In the genomic region with DNA sequence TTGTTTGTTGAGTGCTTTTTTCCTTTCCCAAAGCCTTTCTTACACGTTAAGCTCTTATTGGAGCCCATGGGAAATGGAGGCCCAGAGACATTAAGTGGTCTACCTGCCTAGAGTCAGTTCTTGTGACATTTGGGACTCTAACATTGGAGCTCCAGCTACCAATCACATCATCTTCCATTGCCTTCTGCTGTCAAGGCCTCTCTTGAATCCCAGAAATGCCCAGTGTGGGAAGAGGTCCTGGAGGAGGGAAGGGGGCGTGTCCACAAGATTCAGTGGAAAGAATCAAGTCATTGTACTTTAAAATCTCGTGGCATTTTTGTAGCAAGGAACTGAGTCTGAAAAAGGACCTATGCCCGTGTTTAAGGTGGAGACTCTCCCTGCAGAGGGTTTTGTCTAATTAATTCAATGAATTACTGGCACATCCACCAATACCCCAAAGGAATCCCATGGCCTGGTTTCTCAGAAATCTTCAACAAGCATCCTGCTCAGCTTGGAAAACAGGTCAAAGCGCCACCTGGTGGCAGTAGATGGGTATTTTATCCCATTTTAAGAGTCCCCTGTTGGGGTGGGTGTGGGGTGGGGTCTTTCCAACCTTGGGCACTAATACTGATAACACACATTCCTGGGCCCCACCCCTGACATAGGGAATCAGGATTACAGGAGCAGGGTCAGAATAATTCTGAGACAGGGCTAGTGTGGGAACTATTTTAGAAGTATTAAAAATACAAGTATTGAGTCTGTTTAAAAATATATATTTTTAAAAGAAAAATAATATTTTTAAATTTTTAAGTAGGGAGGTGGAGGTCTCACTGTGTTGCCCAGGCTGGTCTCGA, we compare ENCODE assay signal across 9 cellular contexts. TPM values are rescaled to one million over a fixed set of nuclear protein-coding genes. Genes with fewer than 3 reads are reported as not detected.
DNase-seq lines count a peak whose midpoint lies in the region; ATAC-seq and TF ChIP-seq lines count a peak whose summit lies in the region.
"Had no signal": no experiment of that assay in that cellular context is flagged by ENCODE, and none has a peak within 500 bp of the region (broad histone marks: within the 10 kb centered on the region; RNA-seq: fewer than 3 reads in every experiment).

No MANE protein-coding gene starts in this region.

- DNase-seq in Caki2 (ENCODE audit: low read depth) (peak; percentile 21), HT-29 (ENCODE audit: low spot score) (peak; percentile 86), SK-N-SH (peak; percentile 84), heart right ventricle (peak in 1 of 2 donors; percentile 43), retinal pigment epithelial cell (ENCODE audit: low read depth) (no peak)
- peak; percentile 37 for DNase-seq in activated naive CD8-positive, alpha-beta T cell treated with anti-CD3 and anti-CD28 coated beads for 36 hours

- POLR2A ChIA-PET in SK-N-SH (lab: Yijun Ruan, JAX) = interaction anchor here (1.0 kb wide), 1 partner anchor 55 kb away, joined by 4 read pairs; no protein-coding TSS in a partner anchor

- H3K27ac Mint-ChIP-seq in activated naive CD8-positive, alpha-beta T cell treated with anti-CD3 and anti-CD28 coated beads for 36 hours = no peak overlapping the region
- H3K27ac Mint-ChIP-seq: activated naive CD4-positive, alpha-beta T cell treated with anti-CD3 and anti-CD28 coated beads, Interleukin-2, amount 50 U/mL, for 24 hours had no signal

- H3K4me2 ChIP-seq in SK-N-SH = no peak overlapping the region

- in situ Hi-C loops in Caki2 (cut with HindIII; ENCODE audit: low pct_unique_long_range_greater_than_20kb, low sequenced_read_pairs) = no loop called here

- H3K27me3 Mint-ChIP-seq in activated naive CD8-positive, alpha-beta T cell treated with anti-CD3 and anti-CD28 coated beads for 36 hours = no peaks in the 10 kb centered on the region
- H3K27me3 Mint-ChIP-seq: activated naive CD4-positive, alpha-beta T cell treated with anti-CD3 and anti-CD28 coated beads, Interleukin-2, amount 50 U/mL, for 24 hours had no signal

- intact Hi-C loops in heart right ventricle (cut with DNase I) = loop anchor here in 9 of 10 donors (1.0 to 10.0 kb wide), 8 partner anchors 54 to 354 kb away; no protein-coding TSS in a partner anchor

- H3K4me1 ChIP-seq in SK-N-SH (ENCODE audit: control insufficient read depth in 1 of 2, insufficient read depth in 2 of 2, low read depth in 1 of 2, low read length in 1 of 2) (no peaks in the 10 kb centered on the region; a peak in 1 of 4 replicates), heart right ventricle (peaks cover 0 to 7% (median 0%) of the 10 kb centered on the region in 9 donors)

- H3K4me3 ChIP-seq in SK-N-SH (ENCODE audit: low read depth in 2 of 2, low read length in 1 of 2) = no peak overlapping the region
- H3K4me3 ChIP-seq in heart right ventricle = no peak overlapping the region
- H3K4me3 ChIP-seq in retinal pigment epithelial cell (ENCODE audit: low read length) = no peak overlapping the region

- TF ChIP-seq CTCF in SK-N-SH (IDR thresholded peaks at IDR 0.05) = peak; percentile 66
- peak; percentile 60 to 91 (median 77) for TF ChIP-seq CTCF in heart right ventricle (IDR thresholded peaks at IDR 0.05)
- peak; percentile 62 for TF ChIP-seq CTCF in retinal pigment epithelial cell (conservative IDR thresholded peaks at IDR 0.05; ENCODE audit: low read depth, low read length)

- ATAC-seq in heart right ventricle = peak; percentile 33 to 73 (median 64)
- no peak for ATAC-seq in HG03342 (IDR thresholded peaks at IDR 0.05; ENCODE audit: unreplicated experiment)
- ATAC-seq in HG03439 (IDR thresholded peaks at IDR 0.05; ENCODE audit: unreplicated experiment) = no peak

- H2AFZ ChIP-seq in SK-N-SH (ENCODE audit: low read depth) = no peak overlapping the region

- no peak overlapping the region for H3K4me3 Mint-ChIP-seq in activated naive CD8-positive, alpha-beta T cell treated with anti-CD3 and anti-CD28 coated beads for 36 hours
- H3K4me3 Mint-ChIP-seq: activated naive CD4-positive, alpha-beta T cell treated with anti-CD3 and anti-CD28 coated beads, Interleukin-2, amount 50 U/mL, for 24 hours had no signal

- H3K9me3 Mint-ChIP-seq in activated naive CD8-positive, alpha-beta T cell treated with anti-CD3 and anti-CD28 coated beads for 36 hours = no peaks in the 10 kb centered on the region
- H3K9me3 Mint-ChIP-seq: activated naive CD4-positive, alpha-beta T cell treated with anti-CD3 and anti-CD28 coated beads, Interleukin-2, amount 50 U/mL, for 24 hours had no signal

- H3K27me3 ChIP-seq in SK-N-SH (ENCODE audit: insufficient read depth) = no peaks in the 10 kb centered on the region
- no peaks in the 10 kb centered on the region for H3K27me3 ChIP-seq in heart right ventricle

- H4K20me1 ChIP-seq in SK-N-SH (ENCODE audit: insufficient read depth) = no peaks in the 10 kb centered on the region

- CTCF ChIA-PET in SK-N-SH (lab: Yijun Ruan, JAX) = interaction anchor here (0.6 to 16.0 kb wide), 32 partner anchors 8 to 1256 kb away, joined by 3 to 231 read pairs (median 6); a partner anchor contains a TSS

- peaks cover 13% of the 10 kb centered on the region for H3K36me3 Mint-ChIP-seq in activated naive CD8-positive, alpha-beta T cell treated with anti-CD3 and anti-CD28 coated beads for 36 hours
- H3K36me3 Mint-ChIP-seq: activated naive CD4-positive, alpha-beta T cell treated with anti-CD3 and anti-CD28 coated beads, Interleukin-2, amount 50 U/mL, for 24 hours had no signal

- no peaks in the 10 kb centered on the region for H3F3A ChIP-seq in SK-N-SH (replicated peaks; ENCODE audit: insufficient read depth)

- no peak for TF ChIP-seq EP300 in SK-N-SH (IDR thresholded peaks at IDR 0.05; ENCODE audit: borderline replicate concordance in 1 of 2, low read depth in 1 of 2, low read length in 1 of 2)

- no peaks in the 10 kb centered on the region for H3K79me2 ChIP-seq in SK-N-SH (ENCODE audit: insufficient read depth)

- no peaks in the 10 kb centered on the region for H3K9me2 ChIP-seq in SK-N-SH

- peaks cover 23 to 31% of the 10 kb centered on the region in 2 experiments for H3K36me3 ChIP-seq in SK-N-SH (replicated peaks in 1 of 2; ENCODE audit: control insufficient read depth in 1 of 2, insufficient read depth in 2 of 2, low read length in 1 of 2)
- peaks cover 0 to 32% (median 0%) of the 10 kb centered on the region in 9 donors for H3K36me3 ChIP-seq in heart right ventricle

- peak; percentile 71 for TF ChIP-seq RAD21 in SK-N-SH (IDR thresholded peaks at IDR 0.05; ENCODE audit: low read length)

- H3K9me3 ChIP-seq in SK-N-SH (no peaks in the 10 kb centered on the region), heart right ventricle (no peaks in the 10 kb centered on the region)

- 41% methylated on average over 6 of the region's 6 CpGs for WGBS in SK-N-SH (ENCODE audit: low lambda C conversion rate)
- 46 to 48% methylated on average over 6 of the region's 6 CpGs for WGBS in heart right ventricle, 2 donors

- peaks cover 11% of the 10 kb centered on the region for H3K4me1 Mint-ChIP-seq in activated naive CD8-positive, alpha-beta T cell treated with anti-CD3 and anti-CD28 coated beads for 36 hours
- H3K4me1 Mint-ChIP-seq: activated naive CD4-positive, alpha-beta T cell treated with anti-CD3 and anti-CD28 coated beads, Interleukin-2, amount 50 U/mL, for 24 hours had no signal

- no peak overlapping the region for H3K27ac ChIP-seq in SK-N-SH (ENCODE audit: low read depth in 2 of 2, low read length in 1 of 2)
- no peak overlapping the region for H3K27ac ChIP-seq in heart right ventricle

- no peak overlapping the region for H3K9ac ChIP-seq in SK-N-SH

TF ChIP-seq in SK-N-SH, 30 proteins besides CTCF, POLR2A, EP300 and RAD21:
- TF ChIP-seq SMC3 (IDR thresholded peaks at IDR 0.05; ENCODE audit: low read depth, low read length) = peak; percentile 85
- TF ChIP-seq, protein P1, sequence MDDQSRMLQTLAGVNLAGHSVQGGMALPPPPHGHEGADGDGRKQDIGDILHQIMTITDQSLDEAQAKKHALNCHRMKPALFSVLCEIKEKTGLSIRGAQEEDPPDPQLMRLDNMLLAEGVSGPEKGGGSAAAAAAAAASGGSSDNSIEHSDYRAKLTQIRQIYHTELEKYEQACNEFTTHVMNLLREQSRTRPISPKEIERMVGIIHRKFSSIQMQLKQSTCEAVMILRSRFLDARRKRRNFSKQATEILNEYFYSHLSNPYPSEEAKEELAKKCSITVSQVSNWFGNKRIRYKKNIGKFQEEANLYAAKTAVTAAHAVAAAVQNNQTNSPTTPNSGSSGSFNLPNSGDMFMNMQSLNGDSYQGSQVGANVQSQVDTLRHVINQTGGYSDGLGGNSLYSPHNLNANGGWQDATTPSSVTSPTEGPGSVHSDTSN (IDR thresholded peaks at IDR 0.05) = no peak
TF ChIP-seq in SK-N-SH: peak in this region for 1.

RNA-seq across cellular contexts. Expression of a gene that starts 24.6 kb away (rescaled TPM):
- total RNA-seq in Caki2 (2014; rRNA removed; shearing (Covaris generic); ENCODE audit: low replicate concordance) = 19.8 and 28.5 TPM in 2 replicates
- total RNA-seq in HT-29 (2014; rRNA removed; shearing (Covaris generic)) = 77.0 and 89.0 TPM in 2 replicates
- polyA plus RNA-seq in SK-N-SH (2012; rRNA removed) (19.9 and 21.9 TPM in 2 replicates), heart right ventricle (1 to 10 TPM; 6.7 to 8.0 TPM)
- 13.2 and 17.3 TPM in 2 replicates for polyA plus RNA-seq in SK-N-SH (2012; cell fraction: cytosol; rRNA removed)
- polyA plus RNA-seq in SK-N-SH (2012; cell fraction: nucleus; rRNA removed) = 27.2 and 28.5 TPM in 2 replicates
- 10 to 100 TPM; 33.2 to 35.8 TPM for total RNA-seq in activated naive CD8-positive, alpha-beta T cell treated with anti-CD3 and anti-CD28 coated beads for 36 hours
- total RNA-seq in heart right ventricle = 10 to 100 TPM in 9 of 10 donors, 1 to 10 TPM in 1; 8.6 to 23.7 (median 18.7) TPM

Comparison
In these comparisons a context has a peak if more than half of its experiments do, and no peak if none do; other contexts are left out.
1. ATAC-seq: peak in heart right ventricle (8 of 8); none in HG03342 (single experiment) and HG03439 (single experiment).
2. Peak in every context shown above with its lines, with median percentiles within 50 percentile points of each other: CTCF ChIP-seq.